ENCODE assay signal across 7 cellular contexts in the genomic region with DNA sequence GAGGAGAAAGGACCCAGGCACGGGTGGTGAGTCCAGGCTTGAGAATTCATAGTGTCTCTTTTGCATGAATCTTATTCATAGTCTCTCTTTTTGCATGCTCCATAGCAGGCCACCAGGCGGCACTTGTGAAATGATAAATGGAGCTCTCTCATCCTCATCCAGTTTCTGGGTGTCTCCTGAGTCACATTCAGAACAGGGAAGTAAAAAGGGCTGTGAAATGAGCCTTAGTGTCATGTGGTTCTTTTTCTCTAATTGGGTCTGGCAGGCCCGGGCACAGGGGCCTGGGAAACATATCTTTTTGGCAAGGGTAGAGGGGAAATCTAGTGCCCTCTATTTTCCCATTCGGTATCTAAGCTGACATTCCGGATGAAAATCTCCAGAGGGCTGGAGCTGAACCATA.
DNase-seq lines count a peak whose midpoint lies in the region; ATAC-seq and TF ChIP-seq lines count a peak whose summit lies in the region.

No MANE protein-coding gene starts in this region.

- DNase-seq in GM12864 (ENCODE audit: low read depth) (no peak), NCI-H69 (lab: John Stamatoyannopoulos, UW) (peak; percentile 73), choroid plexus epithelial cell (ENCODE audit: low read depth) (peak; percentile 75), medulla oblongata (ENCODE audit: extremely low spot score) (peak; percentile 91), OCI-M2 (lab: John Stamatoyannopoulos, UW; ENCODE audit: unreplicated experiment) (no peak), NCI-H1092 (lab: John Stamatoyannopoulos, UW) (no peak)

- ATAC-seq in HG02610 (IDR thresholded peaks at IDR 0.05; ENCODE audit: unreplicated experiment), result peak; percentile 56

- peak; percentile 69 for TF ChIP-seq CTCF in GM12864 (IDR thresholded peaks at IDR 0.05; ENCODE audit: low read depth, low read length, missing control alignments)
- TF ChIP-seq CTCF in choroid plexus epithelial cell (conservative IDR thresholded peaks at IDR 0.05; ENCODE audit: low read depth, low read length), result peak; percentile 69

- no peak overlapping the region for H3K4me3 ChIP-seq in GM12864 (ENCODE audit: low read depth, low read length)
- no peak overlapping the region for H3K4me3 ChIP-seq in choroid plexus epithelial cell (ENCODE audit: low read depth, low read length)

Comparison
In these comparisons a context has a peak if more than half of its experiments do, and no peak if none do; other contexts are left out.
1. DNase-seq: peak in NCI-H69 (single experiment), choroid plexus epithelial cell (single experiment) and medulla oblongata (single experiment); none in GM12864 (single experiment), OCI-M2 (single experiment) and NCI-H1092 (single experiment).